Comparison of ENCODE assay signal across 8 cellular contexts in genomic region chr21:32411366-32412161, GRCh38. TPM values are rescaled to one million over a fixed set of nuclear protein-coding genes. Genes with fewer than 3 reads are reported as not detected.
DNase-seq lines count a peak whose midpoint lies in the region; ATAC-seq and TF ChIP-seq lines count a peak whose summit lies in the region.

No MANE protein-coding gene starts in this region.

- H3K4me3 Mint-ChIP-seq in stimulated activated naive CD8-positive, alpha-beta T cell treated with anti-CD3 and anti-CD28 coated beads, Interleukin-15, Interleukin-2, amounts not matched to agents 100 ng/mL and 50 ng/mL, for 24 hours: peak overlapping the region; percentile 92

- CTCF ChIA-PET in PC-3 (lab: Charles Lee): interaction anchor here (0.6 kb wide), 1 partner anchor 45 kb away, joined by 3 read pairs; no protein-coding TSS in a partner anchor

- H3K4me1 ChIP-seq in PC-3 (ENCODE audit: insufficient read depth, low read length): peaks cover 28% of the 10 kb centered on the region

- no peaks in the 10 kb centered on the region for H3K27me3 Mint-ChIP-seq in stimulated activated naive CD8-positive, alpha-beta T cell treated with anti-CD3 and anti-CD28 coated beads, Interleukin-15, Interleukin-2, amounts not matched to agents 100 ng/mL and 50 ng/mL, for 24 hours

- DNase-seq in GDM1 (lab: John Stamatoyannopoulos, UW) (peak; percentile 14), PC-3 (peak; percentile 66), foreskin fibroblast (peak; percentile 68 to 91)
- peak; percentile 87 for DNase-seq in activated effector memory CD4-positive, alpha-beta T cell treated with anti-CD3 and anti-CD28 coated beads, Interleukin-2, amount 50 U/mL, for 16 hours

- TF ChIP-seq CTCF in PC-3 (conservative IDR thresholded peaks at IDR 0.05; ENCODE audit: low read depth, low read length): no peak
- TF ChIP-seq CTCF in foreskin fibroblast (IDR thresholded peaks at IDR 0.05; ENCODE audit: low read depth, low read length): no peak
- TF ChIP-seq CTCF in neural cell (IDR thresholded peaks at IDR 0.05; ENCODE audit: poor library complexity, severe bottlenecking): no peak

- H3K27ac Mint-ChIP-seq in stimulated activated naive CD8-positive, alpha-beta T cell treated with anti-CD3 and anti-CD28 coated beads, Interleukin-15, Interleukin-2, amounts not matched to agents 100 ng/mL and 50 ng/mL, for 24 hours: peak overlapping the region; percentile 96

- H3K36me3 Mint-ChIP-seq in stimulated activated naive CD8-positive, alpha-beta T cell treated with anti-CD3 and anti-CD28 coated beads, Interleukin-15, Interleukin-2, amounts not matched to agents 100 ng/mL and 50 ng/mL, for 24 hours (ENCODE audit: low read depth): peaks cover 21% of the 10 kb centered on the region

- H3K79me2 ChIP-seq in PC-3 (ENCODE audit: low read length) (peaks cover 33% of the 10 kb centered on the region), neural cell (replicated peaks; ENCODE audit: insufficient read depth, low read length) (no peaks in the 10 kb centered on the region)

- no peaks in the 10 kb centered on the region for H3K9me3 ChIP-seq in PC-3 (ENCODE audit: low read length)
- no peaks in the 10 kb centered on the region for H3K9me3 ChIP-seq in neural cell (ENCODE audit: low read length)

- no peak for TF ChIP-seq EP300 in neural cell (conservative IDR thresholded peaks at IDR 0.05; ENCODE audit: poor library complexity, severe bottlenecking)

- H3K4me3 ChIP-seq in PC-3 (ENCODE audit: low read length): peak overlapping the region; percentile 90
- peak overlapping the region; percentile 70 to 73 for H3K4me3 ChIP-seq in foreskin fibroblast (ENCODE audit: low read depth in 1 of 2, low read length in 2 of 2)
- peak overlapping the region; percentile 74 for H3K4me3 ChIP-seq in neural cell (ENCODE audit: low read length)

- peaks cover 7% of the 10 kb centered on the region for H3F3A ChIP-seq in PC-3 (ENCODE audit: low read length, unreplicated experiment)
- no peaks in the 10 kb centered on the region for H3F3A ChIP-seq in neural cell (ENCODE audit: insufficient read depth, low read length, poor library complexity, severe bottlenecking)

- ATAC-seq in PC-3: peak; percentile 43
- no peak for ATAC-seq in HG02970 (IDR thresholded peaks at IDR 0.05; ENCODE audit: low FRiP score, unreplicated experiment)
- ATAC-seq in GM19351 (IDR thresholded peaks at IDR 0.05; ENCODE audit: unreplicated experiment): no peak

- H2AFZ ChIP-seq in PC-3 (ENCODE audit: low read length) (peak overlapping the region; percentile 92), neural cell (ENCODE audit: low read depth, low read length) (no peak overlapping the region)

- intact Hi-C loops in PC-3 (cut with micrococcal nuclease): loop anchor here (5.0 to 10.0 kb wide), 2 partner anchors 66 to 363 kb away; partner anchors contain the start of gene PAXBP1

- no peaks in the 10 kb centered on the region for H3K36me3 ChIP-seq in PC-3 (ENCODE audit: low read depth, low read length)
- no peaks in the 10 kb centered on the region for H3K36me3 ChIP-seq in neural cell (ENCODE audit: insufficient read depth, low read length)

- TSS peak; percentile 79 for BruUV-seq in PC-3 (replicated peaks; lab: Mats Ljungman, UMichigan)

- H3K9me3 Mint-ChIP-seq in stimulated activated naive CD8-positive, alpha-beta T cell treated with anti-CD3 and anti-CD28 coated beads, Interleukin-15, Interleukin-2, amounts not matched to agents 100 ng/mL and 50 ng/mL, for 24 hours: no peaks in the 10 kb centered on the region

- no peaks in the 10 kb centered on the region for H3K9me2 ChIP-seq in PC-3 (replicated peaks; ENCODE audit: low read length)
- H3K9me2 ChIP-seq in neural cell (ENCODE audit: insufficient read depth, low read length): no peaks in the 10 kb centered on the region

- peaks cover 41% of the 10 kb centered on the region for H3K4me1 Mint-ChIP-seq in stimulated activated naive CD8-positive, alpha-beta T cell treated with anti-CD3 and anti-CD28 coated beads, Interleukin-15, Interleukin-2, amounts not matched to agents 100 ng/mL and 50 ng/mL, for 24 hours (ENCODE audit: low read depth)

- H3K9ac ChIP-seq in PC-3 (ENCODE audit: low read length) (peak overlapping the region; percentile 89), neural cell (ENCODE audit: low read length) (peak overlapping the region; percentile 41)

- TF ChIP-seq RAD21 in neural cell (conservative IDR thresholded peaks at IDR 0.05): no peak

- peak overlapping the region; percentile 65 for H3K27ac ChIP-seq in PC-3 (ENCODE audit: low read length)
- no peak overlapping the region for H3K27ac ChIP-seq in neural cell (ENCODE audit: low read length)

- H3K4me2 ChIP-seq in PC-3 (ENCODE audit: low read length) (peak overlapping the region; percentile 99), neural cell (ENCODE audit: low read length) (peak overlapping the region; percentile 39)

- H4K20me1 ChIP-seq in PC-3 (ENCODE audit: low read length): no peaks in the 10 kb centered on the region
- H4K20me1 ChIP-seq in neural cell (ENCODE audit: insufficient read depth): no peaks in the 10 kb centered on the region

- H3K27me3 ChIP-seq in PC-3 (ENCODE audit: low read length) (no peaks in the 10 kb centered on the region), neural cell (ENCODE audit: insufficient read depth, low read depth, low read length) (peaks cover 67% of the 10 kb centered on the region)

- POLR2A ChIA-PET in PC-3 (lab: Charles Lee; ENCODE audit: unreplicated experiment): no interaction called here

TF ChIP-seq in neural cell, 6 proteins besides CTCF, POLR2A, EP300 and RAD21:
- TF ChIP-seq REST (IDR thresholded peaks at IDR 0.05; ENCODE audit: borderline replicate concordance) (no peak), EZH2 (IDR thresholded peaks at IDR 0.05; ENCODE audit: borderline replicate concordance, insufficient read depth, low read length, poor library complexity, severe bottlenecking) (no peak), TAF1 (IDR thresholded peaks at IDR 0.05; ENCODE audit: low read depth) (no peak), MXI1 (conservative IDR thresholded peaks at IDR 0.05; ENCODE audit: poor library complexity, severe bottlenecking) (no peak), SMC3 (conservative IDR thresholded peaks at IDR 0.05; ENCODE audit: poor library complexity) (no peak), POLR2AphosphoS5 (IDR thresholded peaks at IDR 0.05) (no peak)
TF ChIP-seq in neural cell: peak in this region for 0.

RNA-seq across cellular contexts. Expression of gene EVA1C, which starts 0.9 kb away (rescaled TPM):
- total RNA-seq in PC-3 (2014; rRNA removed): 16.1 and 17.5 TPM in 2 replicates
- 0.48 and 2.1 TPM in 2 replicates for polyA plus RNA-seq in neural cell
- polyA minus RNA-seq in neural cell: 0.49 and 0.69 TPM in 2 replicates

RNA-seq across cellular contexts. Expression of gene URB1, which starts 18.8 kb away (rescaled TPM):
- 27.8 and 36.3 TPM in 2 replicates for total RNA-seq in PC-3 (2014; rRNA removed)
- polyA plus RNA-seq in neural cell: 4.4 and 6.6 TPM in 2 replicates
- polyA minus RNA-seq in neural cell: 14.5 and 15.6 TPM in 2 replicates

Comparison
In these comparisons a context has a peak if more than half of its experiments do, and no peak if none do; other contexts are left out.
1. DNase-seq: peak in every context shown above with its lines; median percentile 87 in activated effector memory CD4-positive, alpha-beta T cell treated with anti-CD3 and anti-CD28 coated beads, Interleukin-2, amount 50 U/mL, for 16 hours; 80 in foreskin fibroblast; 66 in PC-3; 14 in GDM1.